1 cellular context compared by ENCODE assay signal in genomic region chr9:124800306-124801259, GRCh38.
TF ChIP-seq lines count a peak whose summit lies in the region.

No MANE protein-coding gene starts in this region.

TF ChIP-seq in H1, 55 proteins besides CTCF, POLR2A, EP300 and RAD21 (continued from another document):
- no peak for TF ChIP-seq SP2 (IDR thresholded peaks at IDR 0.05; ENCODE audit: low read length)
TF ChIP-seq in H1: peak in this region for 1.
